Comparison of ENCODE assay signal across 8 cellular contexts in the genomic region with DNA sequence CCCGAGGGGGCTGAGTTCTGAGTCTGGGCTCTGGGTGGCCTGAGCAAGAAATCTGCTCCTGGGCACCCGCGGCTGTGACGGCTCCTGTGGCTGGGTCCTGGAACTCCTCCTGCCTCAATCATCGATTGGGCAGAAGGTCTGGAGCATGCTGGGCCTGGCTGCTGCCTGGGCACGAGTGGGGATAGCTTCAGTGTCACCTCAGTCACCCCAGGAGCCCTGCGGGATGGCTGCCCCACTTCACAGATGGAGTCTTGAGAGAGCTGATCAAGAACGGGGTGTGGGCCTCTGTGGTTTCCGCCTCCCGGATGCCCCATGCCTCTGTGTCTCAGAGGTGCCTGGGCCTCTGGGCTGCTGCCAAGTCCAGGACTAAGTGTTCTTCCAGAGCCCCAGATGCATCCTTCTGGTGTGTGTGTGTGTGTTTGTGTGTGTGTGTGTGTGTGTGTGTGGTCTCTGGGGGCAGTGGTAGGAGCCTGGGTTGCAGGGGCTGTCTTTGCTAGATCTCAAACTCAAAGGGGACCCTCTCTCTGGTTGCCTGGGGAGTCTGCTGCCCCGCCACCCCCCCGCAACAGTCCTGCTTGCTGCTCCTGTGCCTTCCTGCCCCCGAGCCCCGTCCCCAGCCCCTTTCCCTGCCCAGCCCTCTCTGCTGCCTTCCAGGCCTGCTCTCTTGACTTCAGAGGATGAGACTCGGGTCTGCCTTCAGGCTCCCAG.
DNase-seq lines count a peak whose midpoint lies in the region; ATAC-seq lines count a peak whose summit lies in the region.

No MANE protein-coding gene starts in this region.

- ATAC-seq in Right ventricle myocardium superior (ENCODE audit: poor library complexity) (peak; percentile 77), GM19463 (IDR thresholded peaks at IDR 0.05; ENCODE audit: unreplicated experiment) (no peak), HG02588 (IDR thresholded peaks at IDR 0.05; ENCODE audit: unreplicated experiment) (no peak)

- H3K27ac Mint-ChIP-seq in activated CD4-positive, alpha-beta memory T cell treated with anti-CD3 and anti-CD28 coated beads, Interleukin-2, amount 10 ng/mL, durations not matched to agents 7 days and 5 days, result peak overlapping the region; percentile 91

- no peaks in the 10 kb centered on the region for H3K36me3 ChIP-seq in H7 (replicated peaks; ENCODE audit: control insufficient read depth, insufficient read depth, low read length)

- DNase-seq in H7 (peak; percentile 27), Right ventricle myocardium superior (peak; percentile 78), G401 (ENCODE audit: low spot score) (no peak), H4 (ENCODE audit: low spot score) (no peak)
- DNase-seq in activated CD4-positive, alpha-beta memory T cell treated with anti-CD3 and anti-CD28 coated beads, Interleukin-2, amount 10 ng/mL, durations not matched to agents 7 days and 5 days, result peak; percentile 83
- DNase-seq in stimulated activated CD8-positive, alpha-beta memory T cell treated with anti-CD3 and anti-CD28 coated beads, Interleukin-15, amount 100 ng/mL, for 4 hours (ENCODE audit: low read depth in 2 of 2), result peak; percentile 12 to 21

- POLR2A ChIA-PET in activated CD4-positive, alpha-beta memory T cell treated with anti-CD3 and anti-CD28 coated beads, Interleukin-2, amount 10 ng/mL, durations not matched to agents 7 days and 5 days (lab: Charles Lee), result interaction anchor here (1.2 to 1.6 kb wide), 2 partner anchors 9 to 10 kb away, joined by 3 to 5 read pairs; no protein-coding TSS in a partner anchor

- H3K27me3 ChIP-seq in H7 (ENCODE audit: control insufficient read depth, insufficient read depth, low read length), result no peaks in the 10 kb centered on the region

- H3K4me3 ChIP-seq in H7 (ENCODE audit: insufficient read depth, low read depth, low read length), result no peak overlapping the region

- H3K9me3 Mint-ChIP-seq in activated CD4-positive, alpha-beta memory T cell treated with anti-CD3 and anti-CD28 coated beads, Interleukin-2, amount 10 ng/mL, durations not matched to agents 7 days and 5 days, result peaks cover 12% of the 10 kb centered on the region

- H3K4me1 Mint-ChIP-seq in activated CD4-positive, alpha-beta memory T cell treated with anti-CD3 and anti-CD28 coated beads, Interleukin-2, amount 10 ng/mL, durations not matched to agents 7 days and 5 days, result peaks cover 61% of the 10 kb centered on the region

- intact Hi-C loops in Right ventricle myocardium superior (cut with DNase I), result no loop called here

- CTCF ChIA-PET in activated CD4-positive, alpha-beta memory T cell treated with anti-CD3 and anti-CD28 coated beads, Interleukin-2, amount 10 ng/mL, durations not matched to agents 7 days and 5 days (lab: Charles Lee), result no interaction called here

- peaks cover 11% of the 10 kb centered on the region for H3K36me3 Mint-ChIP-seq in activated CD4-positive, alpha-beta memory T cell treated with anti-CD3 and anti-CD28 coated beads, Interleukin-2, amount 10 ng/mL, durations not matched to agents 7 days and 5 days (ENCODE audit: low read depth)

- H3K27me3 Mint-ChIP-seq in activated CD4-positive, alpha-beta memory T cell treated with anti-CD3 and anti-CD28 coated beads, Interleukin-2, amount 10 ng/mL, durations not matched to agents 7 days and 5 days, result no peaks in the 10 kb centered on the region

- in situ Hi-C loops in G401 (cut with HindIII; ENCODE audit: low sequenced_read_pairs), result no loop called here

- peak overlapping the region; percentile 61 for H3K4me3 Mint-ChIP-seq in activated CD4-positive, alpha-beta memory T cell treated with anti-CD3 and anti-CD28 coated beads, Interleukin-2, amount 10 ng/mL, durations not matched to agents 7 days and 5 days

Comparison
In these comparisons a context has a peak if more than half of its experiments do, and no peak if none do; other contexts are left out.
1. DNase-seq: peak in H7 (single experiment), activated CD4-positive, alpha-beta memory T cell treated with anti-CD3 and anti-CD28 coated beads, Interleukin-2, amount 10 ng/mL, durations not matched to agents 7 days and 5 days (single experiment), Right ventricle myocardium superior (single experiment) and stimulated activated CD8-positive, alpha-beta memory T cell treated with anti-CD3 and anti-CD28 coated beads, Interleukin-15, amount 100 ng/mL, for 4 hours (2 of 2); none in G401 (single experiment) and H4 (single experiment).